ENCODE assay signal across 17 cellular contexts in genomic region chr9:126497673-126498255, GRCh38.
"Had no signal": no experiment of that assay in that cellular context is flagged by ENCODE, and none has a peak within 500 bp of the region (broad histone marks: within the 10 kb centered on the region; RNA-seq: fewer than 3 reads in every experiment).

No MANE protein-coding gene starts in this region.

- H3K4me3 ChIP-seq: lung, testis had no signal

- DNase-seq: activated CD4-positive, alpha-beta T cell treated with anti-CD3 and anti-CD28 coated beads, Interleukin-2, amount 50 U/mL, for 4 hours; activated CD4-positive, CD25-positive, alpha-beta regulatory T cell treated with anti-CD3 and anti-CD28 coated beads, Interleukin-2, amount 50 U/mL, for 72 hours; activated CD8-positive, alpha-beta memory T cell treated with anti-CD3 and anti-CD28 coated beads, Interleukin-2, amount 10 ng/mL, durations not matched to agents 7 days and 5 days; activated effector memory CD4-positive, alpha-beta T cell treated with anti-CD3 and anti-CD28 coated beads, Interleukin-2, amount 50 U/mL, for 16 hours; activated T-cell treated with anti-CD3 and anti-CD28 coated beads, Interleukin-2, amount 50 U/mL, for 24 hours; amniotic stem cell; dermis blood vessel endothelial cell; endodermal cell; stimulated activated CD4-positive, alpha-beta T cell treated with anti-CD3 and anti-CD28 coated beads, Interleukin-12 subunit alpha, Interleukin-12 subunit beta, amount 100 ng/mL, for 4 hours; stimulated activated CD4-positive, alpha-beta T cell treated with anti-CD3 and anti-CD28 coated beads, Interleukin-4, amount 100 ng/mL, for 1 hour; stimulated activated CD8-positive, alpha-beta memory T cell treated with anti-CD3 and anti-CD28 coated beads, Interleukin-4, amount 100 ng/mL, for 48 hours; testis had no signal

- H3K27me3 ChIP-seq: testis had no signal

- ATAC-seq: activated CD8-positive, alpha-beta memory T cell treated with anti-CD3 and anti-CD28 coated beads, Interleukin-2, amount 10 ng/mL, durations not matched to agents 7 days and 5 days; activated naive CD4-positive, alpha-beta T cell treated with anti-CD3 and anti-CD28 coated beads, Interleukin-2, amount 50 U/mL, for 72 hours; sciatic nerve had no signal

- H3K27ac ChIP-seq: testis had no signal

- FAIRE-seq: TTC549, urothelium cell line had no signal

- H3K9me3 ChIP-seq: testis had no signal
